9 cellular contexts compared by ENCODE assay signal in genomic region chr11:64318694-64319420, GRCh38. TPM values are rescaled to one million over a fixed set of nuclear protein-coding genes. Genes with fewer than 3 reads are reported as not detected.
A peak's percentile ranks its signal among the peaks of the same experiment; 100 is the strongest.
DNase-seq lines count a peak whose midpoint lies in the region; TF ChIP-seq lines count a peak whose summit lies in the region.
"Had no signal": no experiment of that assay in that cellular context is flagged by ENCODE, and none has a peak within 500 bp of the region (broad histone marks: within the 10 kb centered on the region; RNA-seq: fewer than 3 reads in every experiment).

No MANE protein-coding gene starts in this region.

- H4K20me1 ChIP-seq in DOHH2 (ENCODE audit: control insufficient read depth, insufficient read depth, low read depth, low read length) (no peaks in the 10 kb centered on the region), PC-9 (ENCODE audit: insufficient read depth) (peaks cover 5% of the 10 kb centered on the region; the same call in 1 of the 2 replicates)

- H2AFZ ChIP-seq in PC-9 (peak overlapping the region; percentile 70), parathyroid adenoma (peak overlapping the region; percentile 77)

- BruUV-seq in PC-9 (replicated peaks; lab: Mats Ljungman, UMichigan) = TSS peak; percentile 40

- H3K4me1 ChIP-seq in DOHH2 (ENCODE audit: control insufficient read depth, low read length) (peaks cover 28% of the 10 kb centered on the region), PC-9 (replicated peaks; ENCODE audit: insufficient read depth) (peaks cover 47% of the 10 kb centered on the region), esophagus (ENCODE audit: control insufficient read depth in 2 of 2, insufficient read depth in 2 of 2, low read length in 1 of 2) (peaks cover 0 to 27% of the 10 kb centered on the region in 2 donors), parathyroid adenoma (peaks cover 4% of the 10 kb centered on the region)

- H3K79me2 ChIP-seq in DOHH2 (ENCODE audit: control insufficient read depth, low read length) (peaks cover 39% of the 10 kb centered on the region), PC-9 (ENCODE audit: low read depth) (peaks cover 44% of the 10 kb centered on the region), parathyroid adenoma (no peaks in the 10 kb centered on the region)

- TF ChIP-seq CTCF in DOHH2 (IDR thresholded peaks at IDR 0.05; ENCODE audit: low read depth, low read length, poor library complexity, severe bottlenecking) = no peak
- TF ChIP-seq CTCF in PC-9 (conservative IDR thresholded peaks at IDR 0.05) = no peak
- no peak for TF ChIP-seq CTCF in parathyroid adenoma (IDR thresholded peaks at IDR 0.05)

- POLR2A ChIA-PET in PC-9 (lab: Charles Lee; ENCODE audit: unreplicated experiment) = interaction anchor here (0.6 to 2.0 kb wide), 3 partner anchors 13 to 554 kb away, joined by 4 to 38 read pairs (median 23); no protein-coding TSS in a partner anchor

- CTCF ChIA-PET in PC-9 (lab: Charles Lee) = interaction anchor here (0.6 to 2.7 kb wide), 9 partner anchors 14 to 425 kb away, joined by 3 to 87 read pairs (median 10); no protein-coding TSS in a partner anchor

- no peak overlapping the region for H3K9ac ChIP-seq in parathyroid adenoma

- peaks cover 64% of the 10 kb centered on the region for H3K36me3 ChIP-seq in DOHH2 (ENCODE audit: control insufficient read depth, low read length)
- peaks cover 7% of the 10 kb centered on the region; the same call in 1 of the 2 replicates for H3K36me3 ChIP-seq in PC-9 (ENCODE audit: low read depth)
- H3K36me3 ChIP-seq in esophagus (ENCODE audit: control insufficient read depth in 2 of 2, insufficient read depth in 2 of 2, low read length in 1 of 2) = peaks cover 0 to 32% of the 10 kb centered on the region in 2 donors
- no peaks in the 10 kb centered on the region for H3K36me3 ChIP-seq in parathyroid adenoma (ENCODE audit: control insufficient read depth, insufficient read depth, low read length)

- H3F3A ChIP-seq in DOHH2 (ENCODE audit: control insufficient read depth, insufficient read depth) (peaks cover 16% of the 10 kb centered on the region), PC-9 (ENCODE audit: insufficient read depth, low read depth) (peaks cover 58% of the 10 kb centered on the region)

- H3K4me3 ChIP-seq in DOHH2 (ENCODE audit: low read length) (peak overlapping the region; percentile 91), PC-9 (peak overlapping the region; percentile 69), esophagus (ENCODE audit: low read depth in 1 of 2, low read length in 2 of 2) (peak overlapping the region; percentile 62 to 72), parathyroid adenoma (ENCODE audit: low read depth, low read length) (peak overlapping the region; percentile 92)

- H3K27ac ChIP-seq in DOHH2 (ENCODE audit: low read depth, low read length) (peak overlapping the region; percentile 93), PC-9 (peak overlapping the region; percentile 87), esophagus (ENCODE audit: low read depth in 2 of 2, low read length in 1 of 2) (peak overlapping the region; percentile 84 to 99), parathyroid adenoma (peak overlapping the region; percentile 99)

- H3K9me2 ChIP-seq in DOHH2 (replicated peaks; ENCODE audit: control insufficient read depth, low read length) (no peaks in the 10 kb centered on the region), PC-9 (ENCODE audit: insufficient read depth) (no peaks in the 10 kb centered on the region)

- H3K9me3 ChIP-seq in DOHH2 (ENCODE audit: control insufficient read depth, insufficient read depth, low read length) = no peaks in the 10 kb centered on the region
- H3K9me3 ChIP-seq in PC-9 (ENCODE audit: insufficient read depth, low read depth) = no peaks in the 10 kb centered on the region
- no peaks in the 10 kb centered on the region for H3K9me3 ChIP-seq in esophagus (ENCODE audit: control insufficient read depth in 2 of 2, insufficient read depth in 1 of 2, low read depth in 1 of 2, low read length in 1 of 2)
- H3K9me3 ChIP-seq in parathyroid adenoma (ENCODE audit: control insufficient read depth, low read length) = no peaks in the 10 kb centered on the region

- WGBS in esophagus, 2 donors = 7 to 9% methylated on average over 18 of the region's 18 CpGs

- DNase-seq in PC-9 = peak in 1 of 2 experiments; percentile 18
- no peak for DNase-seq in NCI-H1694 (lab: John Stamatoyannopoulos, UW)
- DNase-seq in nucleus accumbens (lab: John Stamatoyannopoulos, UW) = no peak
- DNase-seq in activated CD8-positive, alpha-beta memory T cell treated with anti-CD3 and anti-CD28 coated beads, Interleukin-2, amount 50 U/mL, for 48 hours = no peak
- DNase-seq in kidney glomerular epithelial cell (lab: John Stamatoyannopoulos, UW) = no peak

- H3K27me3 ChIP-seq in DOHH2 (ENCODE audit: control insufficient read depth, low read length) (no peaks in the 10 kb centered on the region), PC-9 (ENCODE audit: insufficient read depth, low read depth) (no peaks in the 10 kb centered on the region), esophagus (ENCODE audit: control insufficient read depth in 1 of 2, insufficient read depth in 2 of 2, low read length in 2 of 2) (no peaks in the 10 kb centered on the region), parathyroid adenoma (ENCODE audit: control insufficient read depth, insufficient read depth, low read length) (no peaks in the 10 kb centered on the region)

- intact Hi-C loops in PC-9 (cut with micrococcal nuclease; ENCODE audit: unreplicated experiment) = loop anchor here (1.0 to 2.0 kb wide), 4 partner anchors 14 to 334 kb away; partner anchors contain the start of gene ESRRA

- H3K4me2 ChIP-seq in DOHH2 (ENCODE audit: low read length) (peak overlapping the region; percentile 79), PC-9 (peak overlapping the region; percentile 79), parathyroid adenoma (ENCODE audit: low read length) (peak overlapping the region; percentile 99)

RNA-seq across cellular contexts. Expression of gene PRDX5, which starts 0.9 kb away (rescaled TPM):
- total RNA-seq in PC-9 (2021) = 381 and 441 TPM in 2 replicates
- polyA plus RNA-seq in esophagus = 100 to 1,000 TPM; 442 to 808 TPM

RNA-seq across cellular contexts. Expression of gene TRMT112, which starts 1.5 kb away (rescaled TPM):
- total RNA-seq in PC-9 (2021) = 264 and 275 TPM in 2 replicates
- 100 to 1,000 TPM; 201 to 211 TPM for polyA plus RNA-seq in esophagus

RNA-seq across cellular contexts. Expression of gene ESRRA, which starts 13.5 kb away (rescaled TPM):
- 61.0 and 64.6 TPM in 2 replicates for total RNA-seq in PC-9 (2021)
- polyA plus RNA-seq in esophagus = 10 to 100 TPM; 63.7 to 85.4 TPM

RNA-seq across cellular contexts. Expression of gene CATSPERZ, which starts 18.7 kb away (rescaled TPM):
- total RNA-seq in PC-9 (2021) = 1.3 TPM in 1 of 2 replicates, not detected in the other
- under 1 TPM; 0.37 to 0.39 TPM for polyA plus RNA-seq in esophagus
- total RNA-seq: glomerular endothelial cell had no signal

RNA-seq across cellular contexts. Expression of gene CCDC88B, which starts 21.1 kb away (rescaled TPM):
- total RNA-seq in PC-9 (2021) = 9.6 and 15.1 TPM in 2 replicates
- 10 to 100 TPM; 11.2 to 33.3 TPM for polyA plus RNA-seq in esophagus
